Comparison of ENCODE assay signal across 1 cellular context in the genomic region with DNA sequence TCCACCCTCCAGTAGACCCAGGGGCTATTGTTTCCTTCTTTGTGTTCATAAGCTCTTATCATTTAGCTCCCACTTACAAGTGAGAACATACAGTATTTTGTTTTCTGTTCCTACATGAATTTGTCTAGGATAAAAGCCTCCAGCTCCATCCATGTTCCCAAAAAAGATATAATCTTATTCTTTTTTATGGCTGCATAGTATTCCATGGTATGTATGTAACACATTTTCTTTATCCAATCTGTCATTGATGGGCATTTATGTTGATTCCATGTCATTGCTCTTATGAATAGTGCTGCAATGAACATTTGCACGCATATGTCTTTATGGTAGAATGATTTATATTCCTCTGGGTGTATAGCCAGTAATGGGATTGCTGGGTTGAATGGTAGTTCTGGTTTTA. TPM values are rescaled to one million over a fixed set of nuclear protein-coding genes. Genes with fewer than 3 reads are reported as not detected.
"Had no signal": no experiment of that assay in that cellular context is flagged by ENCODE, and none has a peak within 500 bp of the region (broad histone marks: within the 10 kb centered on the region; RNA-seq: fewer than 3 reads in every experiment).

No MANE protein-coding gene starts in this region.

RNA-seq across cellular contexts. Expression of gene CD53, which starts 11.0 kb away (rescaled TPM):
- total RNA-seq: G401 had no signal
